In the genomic region with DNA sequence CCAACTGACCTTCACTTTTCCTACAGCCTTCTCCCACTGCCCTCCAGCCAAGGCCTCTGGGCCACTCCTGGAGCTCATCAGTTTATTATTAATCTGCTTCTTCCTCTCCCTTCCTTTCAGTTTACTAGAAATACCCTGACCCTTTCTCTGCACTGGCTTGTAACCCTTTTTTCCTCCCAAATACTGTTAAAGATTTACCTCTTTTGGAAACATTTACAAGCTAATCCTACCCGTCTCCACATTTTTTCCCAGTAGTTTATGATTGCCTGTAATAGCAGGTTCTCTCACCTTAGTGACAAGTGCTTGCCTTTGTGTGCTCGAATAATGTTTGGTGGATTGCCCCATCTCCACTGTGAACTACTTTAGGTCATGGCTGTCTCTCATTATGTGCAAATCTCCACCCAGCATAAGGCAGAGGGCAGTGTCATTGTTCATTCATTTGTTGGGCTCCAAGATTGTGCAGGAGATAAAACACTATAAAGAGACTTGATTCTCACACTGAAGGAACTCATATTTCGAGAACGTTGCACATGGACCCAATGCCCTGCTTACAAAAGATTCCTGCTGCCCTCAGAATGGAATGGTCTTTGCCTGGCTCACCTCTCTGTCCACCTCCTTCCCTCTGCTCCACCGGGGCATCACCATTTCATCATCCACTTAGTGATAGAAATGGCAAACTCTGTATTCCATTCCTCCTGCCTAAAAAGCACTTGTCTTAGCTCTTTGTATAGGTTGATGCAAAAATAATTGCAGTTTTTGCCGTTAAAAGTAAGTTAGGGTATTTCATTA, we compare ENCODE assay signal across 27 cellular contexts.
DNase-seq lines count a peak whose midpoint lies in the region; ATAC-seq and TF ChIP-seq lines count a peak whose summit lies in the region.
"Had no signal": no experiment of that assay in that cellular context is flagged by ENCODE, and none has a peak within 500 bp of the region (broad histone marks: within the 10 kb centered on the region; RNA-seq: fewer than 3 reads in every experiment).

No MANE protein-coding gene starts in this region.

- H3K14ac ChIP-seq in H9 (ENCODE audit: insufficient read depth, low read length), result no peak overlapping the region

- no peaks in the 10 kb centered on the region for H3K23me2 ChIP-seq in H9 (ENCODE audit: insufficient read length, low read depth, low read length, poor library complexity, severe bottlenecking)

- H3T11ph ChIP-seq in H9 (ENCODE audit: low read length), result no peak overlapping the region

- H3K4me3 ChIP-seq in CD4-positive, CD25-positive, alpha-beta regulatory T cell (ENCODE audit: low read depth, low read length), result no peak overlapping the region
- H3K4me3 ChIP-seq in hepatocyte (no peak overlapping the region), mesendoderm (ENCODE audit: low read length) (no peak overlapping the region), spleen (no peak overlapping the region), testis (no peak overlapping the region)
- H3K4me3 ChIP-seq: dorsolateral prefrontal cortex, gastrocnemius medialis, left lung, transverse colon had no signal

- H2BK5ac ChIP-seq in H9 (ENCODE audit: insufficient read length, low read length) (no peak overlapping the region), mesendoderm (ENCODE audit: low read length) (no peak overlapping the region)

- no peak overlapping the region for H3K4ac ChIP-seq in H9 (ENCODE audit: low read depth, low read length)
- no peak overlapping the region for H3K4ac ChIP-seq in mesendoderm (ENCODE audit: low read depth, low read length)

- intact Hi-C loops in spleen (cut with DNase I; ENCODE audit: low total_unique reads) (no loop called here), testis (cut with DNase I; ENCODE audit: low total_unique reads) (no loop called here)

- H3K4me1 ChIP-seq in CD4-positive, CD25-positive, alpha-beta regulatory T cell (ENCODE audit: control insufficient read depth, insufficient read depth, low read length, poor library complexity, severe bottlenecking), result no peaks in the 10 kb centered on the region
- H3K4me1 ChIP-seq in H9 (ENCODE audit: insufficient read depth, low read length) (no peaks in the 10 kb centered on the region; the same call in 1 of the 2 replicates), hepatocyte (ENCODE audit: insufficient read depth) (no peaks in the 10 kb centered on the region), mesendoderm (ENCODE audit: control insufficient read depth, low read depth, low read length) (no peaks in the 10 kb centered on the region), spleen (peaks cover 0 to 30% (median 11%) of the 10 kb centered on the region in 6 donors), testis (no peaks in the 10 kb centered on the region)
- H3K4me1 ChIP-seq: gastrocnemius medialis, left lung, transverse colon had no signal

- H2BK20ac ChIP-seq in H9 (ENCODE audit: low read depth, low read length, poor library complexity, severe bottlenecking), result no peak overlapping the region

- no peak overlapping the region for H3K27ac ChIP-seq in CD4-positive, CD25-positive, alpha-beta regulatory T cell (ENCODE audit: insufficient read depth, low read length, poor library complexity, severe bottlenecking)
- H3K27ac ChIP-seq in H9 (ENCODE audit: insufficient read length, low read depth, low read length) (no peak overlapping the region), hepatocyte (no peak overlapping the region), mesendoderm (ENCODE audit: low read depth, low read length) (no peak overlapping the region), spleen (peak overlapping the region in 1 of 8 donors; percentile 11), testis (no peak overlapping the region)
- H3K27ac ChIP-seq: dorsolateral prefrontal cortex, gastrocnemius medialis, left lung, transverse colon had no signal

- no peaks in the 10 kb centered on the region for H3K9me2 ChIP-seq in hepatocyte (replicated peaks; ENCODE audit: insufficient read depth)

- H4K20me1 ChIP-seq in H9 (ENCODE audit: control insufficient read depth, insufficient read depth, insufficient read length), result no peaks in the 10 kb centered on the region
- H4K20me1 ChIP-seq in hepatocyte (ENCODE audit: insufficient read depth, poor library complexity, severe bottlenecking), result no peaks in the 10 kb centered on the region

- no peak overlapping the region for H3K23ac ChIP-seq in H9 (ENCODE audit: insufficient read length, low read depth, low read length)
- H3K23ac ChIP-seq in mesendoderm (ENCODE audit: low read length), result no peak overlapping the region

- H4K5ac ChIP-seq in H9 (ENCODE audit: insufficient read length, low read depth, low read length) (peak overlapping the region; percentile 41), mesendoderm (ENCODE audit: low read length) (no peak overlapping the region)

- H3K56ac ChIP-seq in H9 (ENCODE audit: insufficient read length, low read depth, low read length) (no peak overlapping the region), mesendoderm (ENCODE audit: low read length) (no peak overlapping the region)

- POLR2A ChIA-PET in WTC11 (lab: Charles Lee), result no interaction called here

- peaks cover 60% of the 10 kb centered on the region for H3K36me3 Mint-ChIP-seq in CD4-positive, CD25-positive, alpha-beta regulatory T cell
- H3K36me3 Mint-ChIP-seq in H9 (ENCODE audit: insufficient read depth in 1 of 3, low read depth in 3 of 3), result peaks cover 9 to 46% (median 42%) of the 10 kb centered on the region in 3 experiments
- peaks cover 25% of the 10 kb centered on the region for H3K36me3 Mint-ChIP-seq in WTC11

- no CpG with 5 or more reads among the region's 6 CpGs for WGBS in H9 (ENCODE audit: extremely low coverage, insufficient read length, low lambda C conversion rate)
- 84% methylated on average over 6 of the region's 6 CpGs for WGBS in hepatocyte (ENCODE audit: low lambda C conversion rate, missing lambda C conversion rate)
- WGBS in mesendoderm (ENCODE audit: extremely low coverage, insufficient coverage, low lambda C conversion rate), result no CpG with 5 or more reads among the region's 6 CpGs
- 78 to 94% (median 84%) methylated on average over 6 of the region's 6 CpGs for WGBS in spleen, 5 donors
- WGBS in testis, 2 donors, result 73 to 87% methylated on average over 6 of the region's 6 CpGs

- peak overlapping the region in 1 of 4 donors; percentile 2 for H3K4me3 Mint-ChIP-seq in CD4-positive, CD25-positive, alpha-beta regulatory T cell
- H3K4me3 Mint-ChIP-seq in H9 (no peak overlapping the region), WTC11 (no peak overlapping the region)
- H3K4me3 Mint-ChIP-seq: activated naive CD4-positive, alpha-beta T cell treated with anti-CD3 and anti-CD28 coated beads, Interleukin-2, amount 50 U/mL, for 24 hours; CD8-positive, alpha-beta memory T cell had no signal

- peaks cover 4 to 30% (median 15%) of the 10 kb centered on the region in 4 donors for H3K4me1 Mint-ChIP-seq in CD4-positive, CD25-positive, alpha-beta regulatory T cell
- peaks cover 36 to 38% of the 10 kb centered on the region in 2 experiments for H3K4me1 Mint-ChIP-seq in H9
- peaks cover 27% of the 10 kb centered on the region for H3K4me1 Mint-ChIP-seq in WTC11

- no peak for ATAC-seq in CD4-positive, CD25-positive, alpha-beta regulatory T cell (ENCODE audit: low read depth in 2 of 2)
- ATAC-seq in WTC11, result no peak
- ATAC-seq: gastrocnemius medialis, left lung, Right ventricle myocardium inferior had no signal

- no peak overlapping the region for H2BK12ac ChIP-seq in H9 (ENCODE audit: insufficient read length, low read depth, low read length)

- H3K18ac ChIP-seq in H9 (ENCODE audit: insufficient read length, low read depth, low read length), result no peak overlapping the region
- no peak overlapping the region for H3K18ac ChIP-seq in mesendoderm (ENCODE audit: low read length)

- H3K79me2 ChIP-seq in H9 (ENCODE audit: insufficient read depth, low read length), result no peaks in the 10 kb centered on the region
- no peaks in the 10 kb centered on the region for H3K79me2 ChIP-seq in hepatocyte
- no peaks in the 10 kb centered on the region for H3K79me2 ChIP-seq in mesendoderm (ENCODE audit: control insufficient read depth, insufficient read depth, low read length)

- no peaks in the 10 kb centered on the region for H3K27me3 Mint-ChIP-seq in CD4-positive, CD25-positive, alpha-beta regulatory T cell
- H3K27me3 Mint-ChIP-seq in H9 (ENCODE audit: low read depth) (no peaks in the 10 kb centered on the region), WTC11 (ENCODE audit: low read depth) (no peaks in the 10 kb centered on the region)
- H3K27me3 Mint-ChIP-seq: activated naive CD4-positive, alpha-beta T cell treated with anti-CD3 and anti-CD28 coated beads, Interleukin-2, amount 50 U/mL, for 24 hours; CD8-positive, alpha-beta memory T cell had no signal

- H4K91ac ChIP-seq in H9 (ENCODE audit: insufficient read length, low read depth, low read length), result no peak overlapping the region

- peaks cover 0 to 3% (median 0%) of the 10 kb centered on the region in 7 donors for H3K9me3 Mint-ChIP-seq in CD4-positive, CD25-positive, alpha-beta regulatory T cell
- H3K9me3 Mint-ChIP-seq in H9, result no peaks in the 10 kb centered on the region
- H3K9me3 Mint-ChIP-seq in WTC11, result no peaks in the 10 kb centered on the region
- H3K9me3 Mint-ChIP-seq: activated naive CD4-positive, alpha-beta T cell treated with anti-CD3 and anti-CD28 coated beads, Interleukin-2, amount 50 U/mL, for 24 hours; activated T-helper 2 cell treated with anti-CD3 and anti-CD28 coated beads, Interferon-gamma antibody, Interleukin-2, Interleukin-4, amounts not matched to agents 10 μg/mL and 5 μg/mL and 100 μg/mL, durations not matched to agents 14 hours and 24 hours and 36 hours; CD8-positive, alpha-beta memory T cell had no signal

- H3K27ac Mint-ChIP-seq in CD4-positive, CD25-positive, alpha-beta regulatory T cell, result peak overlapping the region in 2 of 3 donors; percentile 52 to 74
- peak overlapping the region in 2 of 3 experiments; percentile 26 to 61; a peak in 3 of 7 replicates for H3K27ac Mint-ChIP-seq in H9
- no peak overlapping the region for H3K27ac Mint-ChIP-seq in WTC11
- H3K27ac Mint-ChIP-seq: activated naive CD4-positive, alpha-beta T cell treated with anti-CD3 and anti-CD28 coated beads, Interleukin-2, amount 50 U/mL, for 24 hours; activated T-helper 2 cell treated with anti-CD3 and anti-CD28 coated beads, Interferon-gamma antibody, Interleukin-2, Interleukin-4, amounts not matched to agents 10 μg/mL and 5 μg/mL and 100 μg/mL, durations not matched to agents 14 hours and 24 hours and 36 hours had no signal

- no peak overlapping the region for H2BK15ac ChIP-seq in H9 (ENCODE audit: low read depth, low read length)
- H2BK15ac ChIP-seq in mesendoderm (replicated peaks; ENCODE audit: low read depth), result no peak overlapping the region

- H4K8ac ChIP-seq in H9 (replicated peaks; ENCODE audit: insufficient read length, low read depth, low read length) (no peak overlapping the region), mesendoderm (ENCODE audit: low read depth, low read length) (no peak overlapping the region)

- H3K9ac ChIP-seq in H9 (ENCODE audit: extremely low read depth, insufficient read length, low read length), result no peak overlapping the region
- H3K9ac ChIP-seq in mesendoderm (ENCODE audit: low read length), result no peak overlapping the region

- CTCF ChIA-PET in WTC11 (lab: Charles Lee), result no interaction called here

- no peak overlapping the region for H2BK120ac ChIP-seq in H9 (ENCODE audit: low read depth, low read length, poor library complexity, severe bottlenecking)
- H2BK120ac ChIP-seq in mesendoderm (ENCODE audit: low read depth, low read length), result no peak overlapping the region

- no peak for TF ChIP-seq CTCF in H9 (conservative IDR thresholded peaks at IDR 0.05)
- no peak for TF ChIP-seq CTCF in hepatocyte (IDR thresholded peaks at IDR 0.05; ENCODE audit: poor library complexity)
- no peak for TF ChIP-seq CTCF in spleen (IDR thresholded peaks at IDR 0.05 in 8 of 11, conservative IDR thresholded peaks at IDR 0.05 in 3 of 11)
- TF ChIP-seq CTCF in WTC11 (IDR thresholded peaks at IDR 0.05), result no peak
- no peak for TF ChIP-seq CTCF in testis (IDR thresholded peaks at IDR 0.05)

- no peaks in the 10 kb centered on the region for H3K79me1 ChIP-seq in H9 (ENCODE audit: insufficient read depth, low read depth, low read length, poor library complexity, severe bottlenecking)
- no peaks in the 10 kb centered on the region for H3K79me1 ChIP-seq in mesendoderm (ENCODE audit: low read length)

- TF ChIP-seq POLR2A in spleen (IDR thresholded peaks at IDR 0.05) (no peak), testis (IDR thresholded peaks at IDR 0.05) (no peak)

- H3K27me3 ChIP-seq in CD4-positive, CD25-positive, alpha-beta regulatory T cell (ENCODE audit: control insufficient read depth, insufficient read depth, low read length), result no peaks in the 10 kb centered on the region
- no peaks in the 10 kb centered on the region for H3K27me3 ChIP-seq in H9 (ENCODE audit: insufficient read depth, low read length)
- H3K27me3 ChIP-seq in hepatocyte, result no peaks in the 10 kb centered on the region
- H3K27me3 ChIP-seq in mesendoderm (ENCODE audit: insufficient read depth, low read length, poor library complexity), result no peaks in the 10 kb centered on the region
- H3K27me3 ChIP-seq in spleen (replicated peaks in 1 of 7), result no peaks in the 10 kb centered on the region
- H3K27me3 ChIP-seq in testis, result no peaks in the 10 kb centered on the region
- H3K27me3 ChIP-seq: dorsolateral prefrontal cortex, gastrocnemius medialis, left lung, transverse colon had no signal

- DNase-seq in CD4-positive, CD25-positive, alpha-beta regulatory T cell, result no peak
- DNase-seq in H9 (no peak), hepatocyte (ENCODE audit: low spot score) (no peak), mesendoderm (peak; percentile 16), spleen (no peak), C1 segment of cervical spinal cord (lab: John Stamatoyannopoulos, UW) (no peak), WTC11 (ENCODE audit: low spot score) (no peak), testis (no peak)
- DNase-seq: activated T-cell treated with anti-CD3 and anti-CD28 coated beads for 4 hours; amygdala; CD8-positive, alpha-beta memory T cell; dorsolateral prefrontal cortex; gastrocnemius medialis; hippocampal formation; KBM-7; left lung; NCI-H1092 treated with DMSO at 0.1 percent for 48 hours; NCI-H187; NCI-H2171 treated with DMSO at 0.1 percent for 48 hours; NCI-H524 treated with DMSO at 0.1 percent for 48 hours; NK-92 treated with Interleukin-12 subunit alpha and Interleukin-12 subunit beta, amount 100 ng/mL, for 24 hours; stimulated activated CD4-positive, alpha-beta T cell treated with anti-CD3 and anti-CD28 coated beads, Interleukin-15, amount 100 ng/mL, for 24 hours; stimulated activated CD4-positive, alpha-beta T cell treated with anti-CD3 and anti-CD28 coated beads, Interleukin-4, amount 100 ng/mL, for 4 hours; transverse colon had no signal

- H3K4me2 ChIP-seq in H9 (ENCODE audit: insufficient read depth, insufficient read length, low read length) (no peak overlapping the region), hepatocyte (peak overlapping the region; percentile 13), mesendoderm (ENCODE audit: low read length) (no peak overlapping the region)

- H2AFZ ChIP-seq in H9 (ENCODE audit: low read length) (no peak overlapping the region), hepatocyte (no peak overlapping the region)

- H3K9me3 ChIP-seq in CD4-positive, CD25-positive, alpha-beta regulatory T cell (ENCODE audit: control insufficient read depth in 2 of 2, low read length in 2 of 2), result no peaks in the 10 kb centered on the region
- no peaks in the 10 kb centered on the region for H3K9me3 ChIP-seq in H9 (ENCODE audit: control insufficient read depth, low read depth, low read length)
- no peaks in the 10 kb centered on the region for H3K9me3 ChIP-seq in hepatocyte (ENCODE audit: low read depth)
- no peaks in the 10 kb centered on the region for H3K9me3 ChIP-seq in spleen
- no peaks in the 10 kb centered on the region for H3K9me3 ChIP-seq in testis
- H3K9me3 ChIP-seq: gastrocnemius medialis, left lung, transverse colon had no signal

- peaks cover 51% of the 10 kb centered on the region for H3K36me3 ChIP-seq in CD4-positive, CD25-positive, alpha-beta regulatory T cell (ENCODE audit: control insufficient read depth, insufficient read depth, low read length)
- H3K36me3 ChIP-seq in hepatocyte (replicated peaks; ENCODE audit: insufficient read depth, low read depth) (no peaks in the 10 kb centered on the region), mesendoderm (ENCODE audit: control insufficient read depth, insufficient read depth, low read length) (no peaks in the 10 kb centered on the region), spleen (peaks cover 0 to 93% (median 35%) of the 10 kb centered on the region in 6 donors), testis (ENCODE audit: low read depth, missing control alignments) (no peaks in the 10 kb centered on the region)

- H2AK5ac ChIP-seq in H9 (ENCODE audit: insufficient read length, low read length) (no peak overlapping the region), mesendoderm (ENCODE audit: low read length) (no peak overlapping the region)
